In the genomic region with DNA sequence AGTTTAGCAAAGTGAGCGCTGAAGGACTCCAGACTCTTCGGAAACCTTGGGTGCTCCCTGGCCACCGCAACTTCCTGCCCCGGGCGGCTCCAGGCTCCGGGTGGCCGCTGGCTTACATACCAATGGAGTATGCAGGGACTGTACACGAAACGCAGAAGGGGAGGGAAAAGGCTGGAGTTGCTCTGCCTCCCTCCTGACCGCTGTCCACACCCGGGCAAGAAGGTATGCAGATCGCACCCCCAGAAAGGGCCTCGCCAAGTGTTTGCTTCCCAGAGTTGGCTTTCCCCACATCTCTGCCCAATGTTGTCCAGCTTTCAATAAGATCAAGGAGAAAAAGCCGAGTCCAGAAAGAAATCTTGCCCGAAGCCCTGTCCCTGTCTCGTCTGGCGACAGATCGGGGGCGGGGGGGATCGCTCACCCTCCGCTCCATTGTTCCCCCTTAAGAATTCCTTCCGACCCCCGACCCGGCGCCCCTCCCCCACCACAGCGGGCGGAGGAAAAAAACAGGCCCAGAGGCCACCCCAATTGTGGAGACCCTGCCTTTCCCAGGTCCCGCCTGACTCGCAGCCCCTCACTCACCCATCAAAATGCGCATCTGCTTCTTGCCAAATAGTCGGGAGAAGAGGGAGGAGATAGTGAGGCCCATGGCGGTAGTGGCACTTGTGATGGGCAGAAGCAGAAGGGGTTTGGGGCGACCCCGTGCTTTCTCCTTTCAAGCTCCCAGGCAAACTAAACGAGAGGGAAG, we compare ENCODE assay signal across 8 cellular contexts. TPM values are rescaled to one million over a fixed set of nuclear protein-coding genes. Genes with fewer than 3 reads are reported as not detected.
DNase-seq lines count a peak whose midpoint lies in the region; ATAC-seq, FAIRE-seq and TF ChIP-seq lines count a peak whose summit lies in the region.

No MANE protein-coding gene starts in this region.

- no peak for TF ChIP-seq CTCF in ascending aorta (IDR thresholded peaks at IDR 0.05)
- no peak for TF ChIP-seq CTCF in psoas muscle (IDR thresholded peaks at IDR 0.05)

- H3K4me3 Mint-ChIP-seq in T-helper 1 cell treated with Interleukin-12 subunit alpha and Interleukin-12 subunit beta and Interleukin-4 antibody, amounts not matched to agents 30 μg/mL and 1 μg/mL, for 36 hours: peak overlapping the region; percentile 97

- H3K27me3 ChIP-seq in ascending aorta (no peaks in the 10 kb centered on the region), right cardiac atrium (ENCODE audit: control insufficient read depth, insufficient read depth) (no peaks in the 10 kb centered on the region), psoas muscle (ENCODE audit: insufficient read depth in 3 of 3, low read length in 2 of 3) (no peaks in the 10 kb centered on the region)

- H3K4me1 Mint-ChIP-seq in T-helper 1 cell treated with Interleukin-12 subunit alpha and Interleukin-12 subunit beta and Interleukin-4 antibody, amounts not matched to agents 30 μg/mL and 1 μg/mL, for 36 hours (ENCODE audit: low read depth): peaks cover 43% of the 10 kb centered on the region

- peaks cover 0 to 35% of the 10 kb centered on the region in 2 donors for H3K4me1 ChIP-seq in ascending aorta
- H3K4me1 ChIP-seq in right cardiac atrium (ENCODE audit: control insufficient read depth, insufficient read depth, low read length): peaks cover 5% of the 10 kb centered on the region
- peaks cover 49% of the 10 kb centered on the region for H3K4me1 ChIP-seq in psoas muscle
- no peaks in the 10 kb centered on the region for H3K4me1 ChIP-seq in urinary bladder (ENCODE audit: insufficient read depth)

- H3K9me3 ChIP-seq in ascending aorta: no peaks in the 10 kb centered on the region
- no peaks in the 10 kb centered on the region for H3K9me3 ChIP-seq in right cardiac atrium (ENCODE audit: control insufficient read depth, low read length)
- no peaks in the 10 kb centered on the region for H3K9me3 ChIP-seq in psoas muscle

- H3K36me3 ChIP-seq in ascending aorta (no peaks in the 10 kb centered on the region), psoas muscle (ENCODE audit: insufficient read depth in 1 of 2, low read depth in 1 of 2) (peaks cover 0 to under 1% of the 10 kb centered on the region in 2 donors), urinary bladder (ENCODE audit: insufficient read depth) (no peaks in the 10 kb centered on the region)

- under 1% methylated on average over 35 of the region's 35 CpGs for WGBS in right cardiac atrium
- WGBS in psoas muscle, 3 donors: 0 to 1% (median 0%) methylated on average over 33 to 35 of the region's 35 CpGs
- under 1% methylated on average over 35 of the region's 35 CpGs for WGBS in urinary bladder

- peak overlapping the region; percentile 100 for H3K27ac Mint-ChIP-seq in T-helper 1 cell treated with Interleukin-12 subunit alpha and Interleukin-12 subunit beta and Interleukin-4 antibody, amounts not matched to agents 30 μg/mL and 1 μg/mL, for 36 hours

- H3K9me3 Mint-ChIP-seq in T-helper 1 cell treated with Interleukin-12 subunit alpha and Interleukin-12 subunit beta and Interleukin-4 antibody, amounts not matched to agents 30 μg/mL and 1 μg/mL, for 36 hours: no peaks in the 10 kb centered on the region

- H3K27me3 Mint-ChIP-seq in T-helper 1 cell treated with Interleukin-12 subunit alpha and Interleukin-12 subunit beta and Interleukin-4 antibody, amounts not matched to agents 30 μg/mL and 1 μg/mL, for 36 hours (ENCODE audit: low read depth): no peaks in the 10 kb centered on the region

- H3K4me3 ChIP-seq in ascending aorta (peak overlapping the region; percentile 80 to 95), right cardiac atrium (ENCODE audit: low read length) (peak overlapping the region; percentile 76), psoas muscle (peak overlapping the region; percentile 93), urinary bladder (ENCODE audit: low read depth, low read length) (peak overlapping the region; percentile 75)

- intact Hi-C loops in ascending aorta (cut with DNase I) (loop anchor here (1.0 to 5.0 kb wide), 8 partner anchors 40 to 914 kb away; a partner anchor contains a TSS), right cardiac atrium (cut with DNase I) (loop anchor here in 1 of 4 donors (5.0 kb wide), 1 partner anchor 39 kb away; a partner anchor contains a TSS), psoas muscle (cut with DNase I) (loop anchor here (2.0 to 10.0 kb wide), 4 partner anchors 39 to 98 kb away; a partner anchor contains a TSS)

- DNase-seq in SIG-M5 treated with dmso at 0.1 percent for 504 hours (lab: John Stamatoyannopoulos, UW; ENCODE audit: unreplicated experiment): peak; percentile 84
- DNase-seq in SIG-M5 (lab: John Stamatoyannopoulos, UW): no peak
- DNase-seq in HTR-8/SVneo (ENCODE audit: insufficient read length, low spot score): peak; percentile 64
- peak; percentile 49 to 93 for DNase-seq in ascending aorta (ENCODE audit: low spot score in 2 of 2)
- DNase-seq in right cardiac atrium: peak; percentile 77 to 93 (median 91)
- peak; percentile 78 to 89 for DNase-seq in psoas muscle

- ATAC-seq in right cardiac atrium (peak; percentile 76 to 81), psoas muscle (peak; percentile 54 to 76 (median 66))

- FAIRE-seq in HTR-8/SVneo (lab: Jason Lieb, UNC): no peak

- H3K27ac ChIP-seq in ascending aorta (peak overlapping the region; percentile 96 to 99), right cardiac atrium (ENCODE audit: low read length) (peak overlapping the region; percentile 88), psoas muscle (peak overlapping the region; percentile 98), urinary bladder (ENCODE audit: low read depth) (peak overlapping the region; percentile 95)

- H3K36me3 Mint-ChIP-seq in T-helper 1 cell treated with Interleukin-12 subunit alpha and Interleukin-12 subunit beta and Interleukin-4 antibody, amounts not matched to agents 30 μg/mL and 1 μg/mL, for 36 hours (ENCODE audit: low read depth): peaks cover 18% of the 10 kb centered on the region

RNA-seq across cellular contexts. Expression of a gene that starts 0.5 kb away (rescaled TPM):
- total RNA-seq in ascending aorta: 50.0 TPM
- total RNA-seq in right cardiac atrium: 100 to 1,000 TPM in 1 of 4 donors, 10 to 100 TPM in 3; 69.3 to 113 (median 87.7) TPM
- polyA plus RNA-seq in right cardiac atrium: 101 TPM
- 10 to 100 TPM; 37.7 to 76.7 (median 44.7) TPM for total RNA-seq in psoas muscle
- polyA plus RNA-seq in psoas muscle: 100 to 1,000 TPM in 1 of 3 donors, 10 to 100 TPM in 2; 54.3 to 127 (median 96.1) TPM
- 296 TPM for total RNA-seq in urinary bladder
- polyA plus RNA-seq in urinary bladder: 129 TPM

RNA-seq across cellular contexts. Expression of a gene that starts 40.6 kb away (rescaled TPM):
- 3.0 TPM for total RNA-seq in ascending aorta
- 10 to 100 TPM in 3 of 4 donors, 1 to 10 TPM in 1; 9.6 to 14.8 (median 11.9) TPM for total RNA-seq in right cardiac atrium
- 4.0 TPM for polyA plus RNA-seq in right cardiac atrium
- total RNA-seq in psoas muscle: 10 to 100 TPM; 11.8 to 20.6 (median 17.2) TPM
- polyA plus RNA-seq in psoas muscle: 10 to 100 TPM in 1 of 3 donors, 1 to 10 TPM in 2; 5.9 to 16.3 (median 8.0) TPM
- 9.4 TPM for total RNA-seq in urinary bladder
- 10.2 TPM for polyA plus RNA-seq in urinary bladder

RNA-seq across cellular contexts. Expression of a gene that starts 52.5 kb away (rescaled TPM):
- not detected for total RNA-seq in ascending aorta
- total RNA-seq in right cardiac atrium: under 1 TPM in 2 of 4 donors, not detected in 2; 0.06 to 0.19 TPM
- polyA plus RNA-seq in right cardiac atrium: 0.09 TPM
- under 1 TPM; 0.04 to 0.34 (median 0.08) TPM for total RNA-seq in psoas muscle
- polyA plus RNA-seq in psoas muscle: under 1 TPM in 2 of 3 donors, not detected in 1; under 0.01 to 0.27 TPM
- total RNA-seq in urinary bladder: 0.37 TPM
- polyA plus RNA-seq in urinary bladder: 0.01 TPM
